In genomic region chr1:113519561-113519960, GRCh38 we compare ENCODE assay signal across 19 cellular contexts.
DNase-seq lines count a peak whose midpoint lies in the region; ATAC-seq and TF ChIP-seq lines count a peak whose summit lies in the region.
"Had no signal": no experiment of that assay in that cellular context is flagged by ENCODE, and none has a peak within 500 bp of the region (broad histone marks: within the 10 kb centered on the region; RNA-seq: fewer than 3 reads in every experiment).

No MANE protein-coding gene starts in this region.

- TF ChIP-seq CTCF in cardiac fibroblast (IDR thresholded peaks at IDR 0.05; ENCODE audit: low read depth, low read length) (no peak), GM13976 (IDR thresholded peaks at IDR 0.05; ENCODE audit: borderline replicate concordance, control extremely low read depth, extremely low read depth, insufficient read depth, missing control alignments) (no peak)

- H3K4me3 Mint-ChIP-seq in activated naive CD8-positive, alpha-beta T cell treated with anti-CD3 and anti-CD28 coated beads, Interleukin-2, amount 50 U/mL, for 24 hours: no peak overlapping the region
- H3K4me3 Mint-ChIP-seq: activated naive CD8-positive, alpha-beta T cell; CD4-positive, alpha-beta T cell; central memory CD8-positive, alpha-beta T cell; effector memory CD8-positive, alpha-beta T cell; GM23338; stimulated activated naive CD8-positive, alpha-beta T cell treated with anti-CD3 and anti-CD28 coated beads, Interleukin-15, amount 100 ng/mL, for 72 hours had no signal

- H3K27ac Mint-ChIP-seq in activated naive CD8-positive, alpha-beta T cell treated with anti-CD3 and anti-CD28 coated beads, Interleukin-2, amount 50 U/mL, for 24 hours: no peak overlapping the region
- H3K27ac Mint-ChIP-seq: activated naive CD8-positive, alpha-beta T cell; CD4-positive, alpha-beta T cell; effector memory CD8-positive, alpha-beta T cell; GM23338; stimulated activated naive CD8-positive, alpha-beta T cell treated with anti-CD3 and anti-CD28 coated beads, Interleukin-15, amount 100 ng/mL, for 72 hours had no signal

- in situ Hi-C loops in GM13976 (cut with MboI; ENCODE audit: low sequenced_read_pairs, unreplicated experiment): no loop called here

- DNase-seq in A172 (ENCODE audit: low spot score) (peak; percentile 14), HS-5 (ENCODE audit: low read depth) (peak; percentile 24), cardiac fibroblast (ENCODE audit: low read depth in 2 of 2) (peak; percentile 25 to 52), kidney tubule cell (ENCODE audit: low spot score) (peak; percentile 72), DMS53 (lab: John Stamatoyannopoulos, UW) (no peak), GM13976 (ENCODE audit: low spot score) (no peak)
- DNase-seq in activated naive CD8-positive, alpha-beta T cell treated with anti-CD3 and anti-CD28 coated beads, Interleukin-2, amount 50 U/mL, for 24 hours: no peak
- DNase-seq: activated T-cell treated with anti-CD3 and anti-CD28 coated beads for 4 hours; CD4-positive, alpha-beta T cell; effector memory CD8-positive, alpha-beta T cell; gastrocnemius medialis; NCI-H2029; NCI-H526; stimulated activated naive CD8-positive, alpha-beta T cell treated with anti-CD3 and anti-CD28 coated beads, Interleukin-15, amount 100 ng/mL, for 72 hours had no signal

- peaks cover 2% of the 10 kb centered on the region for H3K27me3 Mint-ChIP-seq in activated naive CD8-positive, alpha-beta T cell treated with anti-CD3 and anti-CD28 coated beads, Interleukin-2, amount 50 U/mL, for 24 hours
- H3K27me3 Mint-ChIP-seq: CD4-positive, alpha-beta T cell; stimulated activated naive CD8-positive, alpha-beta T cell treated with anti-CD3 and anti-CD28 coated beads, Interleukin-15, amount 100 ng/mL, for 72 hours had no signal

- no peak for ATAC-seq in activated naive CD8-positive, alpha-beta T cell treated with anti-CD3 and anti-CD28 coated beads, Interleukin-2, amount 50 U/mL, for 24 hours
- no peak for ATAC-seq in GM21619 (IDR thresholded peaks at IDR 0.05; ENCODE audit: unreplicated experiment)
- ATAC-seq: effector memory CD8-positive, alpha-beta T cell; gastrocnemius medialis; GM23338; stimulated activated naive CD8-positive, alpha-beta T cell treated with anti-CD3 and anti-CD28 coated beads, Interleukin-15, amount 100 ng/mL, for 72 hours had no signal

- H3K36me3 Mint-ChIP-seq in activated naive CD8-positive, alpha-beta T cell treated with anti-CD3 and anti-CD28 coated beads, Interleukin-2, amount 50 U/mL, for 24 hours (ENCODE audit: low read depth): peaks cover 4% of the 10 kb centered on the region

- no peaks in the 10 kb centered on the region for H3K4me1 Mint-ChIP-seq in activated naive CD8-positive, alpha-beta T cell treated with anti-CD3 and anti-CD28 coated beads, Interleukin-2, amount 50 U/mL, for 24 hours
- H3K4me1 Mint-ChIP-seq: central memory CD8-positive, alpha-beta T cell; GM23338; stimulated activated naive CD8-positive, alpha-beta T cell treated with anti-CD3 and anti-CD28 coated beads, Interleukin-15, amount 100 ng/mL, for 72 hours had no signal

- peaks cover 18% of the 10 kb centered on the region for H3K9me3 Mint-ChIP-seq in activated naive CD8-positive, alpha-beta T cell treated with anti-CD3 and anti-CD28 coated beads, Interleukin-2, amount 50 U/mL, for 24 hours

- no peak overlapping the region for H3K4me3 ChIP-seq in cardiac fibroblast (replicated peaks in 1 of 2; ENCODE audit: low read depth in 2 of 2, low read length in 2 of 2)
- H3K4me3 ChIP-seq: gastrocnemius medialis, GM23338, lung had no signal

Comparison
In these comparisons a context has a peak if more than half of its experiments do, and no peak if none do; other contexts are left out.
1. DNase-seq: peak in A172 (single experiment), HS-5 (single experiment), cardiac fibroblast (2 of 2) and kidney tubule cell (single experiment); none in DMS53 (single experiment), activated naive CD8-positive, alpha-beta T cell treated with anti-CD3 and anti-CD28 coated beads, Interleukin-2, amount 50 U/mL, for 24 hours (single experiment) and GM13976 (single experiment).